In genomic region chr16:86740817-86741799, GRCh38 we compare ENCODE assay signal across 8 cellular contexts.
DNase-seq lines count a peak whose midpoint lies in the region; ATAC-seq and TF ChIP-seq lines count a peak whose summit lies in the region.

No MANE protein-coding gene starts in this region.

- no peak for TF ChIP-seq POLR2A in heart left ventricle (IDR thresholded peaks at IDR 0.05)

- WGBS in heart left ventricle, 4 donors, result 22 to 30% (median 27%) methylated on average over 36 to 37 of the region's 37 CpGs

- CTCF ChIA-PET in WTC11 (lab: Charles Lee), result interaction anchor here (1.0 to 3.4 kb wide), 3 partner anchors 16 to 133 kb away, joined by 3 to 9 read pairs (median 4); no protein-coding TSS in a partner anchor

- in situ Hi-C loops in HAP-1 (cut with MboI; ENCODE audit: low sequenced_read_pairs), result no loop called here

- peaks cover 12% of the 10 kb centered on the region for H3K27me3 Mint-ChIP-seq in WTC11 (ENCODE audit: low read depth)

- H3K4me1 Mint-ChIP-seq in WTC11, result peaks cover 42% of the 10 kb centered on the region

- POLR2A ChIA-PET in WTC11 (lab: Charles Lee), result no interaction called here

- 0 out of 2 replicates have a peak overlapping the region, but pooled peaks have one; percentile 7 for H3K4me3 ChIP-seq in HAP-1
- peak overlapping the region in 11 of 12 donors; percentile 8 to 62 (median 46) for H3K4me3 ChIP-seq in heart left ventricle

- no peak overlapping the region for H3K4me3 Mint-ChIP-seq in WTC11

- no peaks in the 10 kb centered on the region for H3K36me3 ChIP-seq in HAP-1 (replicated peaks)
- H3K36me3 ChIP-seq in heart left ventricle, result no peaks in the 10 kb centered on the region

- peaks cover 19% of the 10 kb centered on the region for H3K9me3 Mint-ChIP-seq in WTC11

- H3K9me3 ChIP-seq in HAP-1, result no peaks in the 10 kb centered on the region
- H3K9me3 ChIP-seq in heart left ventricle, result no peaks in the 10 kb centered on the region

- peak; percentile 56; the same call in 1 of the 2 replicates for ATAC-seq in WTC11
- peak; percentile 76 to 97 (median 94) for ATAC-seq in heart left ventricle
- peak; percentile 85 for ATAC-seq in sciatic nerve
- no peak for ATAC-seq in GM21447 (IDR thresholded peaks at IDR 0.05; ENCODE audit: unreplicated experiment)

- H3K27ac Mint-ChIP-seq in WTC11, result peak overlapping the region; percentile 73

- intact Hi-C loops in heart left ventricle (cut with DNase I), result loop anchor here in 1 of 10 donors (5.0 kb wide), 1 partner anchor 164 kb away; the partner anchor contains the start of gene FOXL1
- intact Hi-C loops in sciatic nerve (cut with DNase I), result no loop called here

- peak overlapping the region; percentile 0 to 96 (median 76) for H3K27ac ChIP-seq in heart left ventricle

- DNase-seq in HAP-1 (ENCODE audit: low spot score in 2 of 2) (peak in 1 of 2 experiments; percentile 29), WTC11 (ENCODE audit: low spot score) (no peak), heart left ventricle (peak in 4 of 5 donors; percentile 75 to 80 (median 77)), sciatic nerve (ENCODE audit: low spot score) (no peak), NCI-H2107 (lab: John Stamatoyannopoulos, UW) (no peak)
- no peak for DNase-seq in activated CD8-positive, alpha-beta memory T cell treated with anti-CD3 and anti-CD28 coated beads, Interleukin-2, amount 50 U/mL, for 48 hours
- no peak for DNase-seq in effector CD4-positive, alpha-beta T cell

- no peak for TF ChIP-seq CTCF in WTC11 (IDR thresholded peaks at IDR 0.05)
- TF ChIP-seq CTCF in heart left ventricle (IDR thresholded peaks at IDR 0.05), result no peak

- H3K36me3 Mint-ChIP-seq in WTC11, result peaks cover 22% of the 10 kb centered on the region

- H3K4me1 ChIP-seq in HAP-1 (no peaks in the 10 kb centered on the region), heart left ventricle (peaks cover 0 to 14% (median 2%) of the 10 kb centered on the region in 12 donors)

- H3K27me3 ChIP-seq in HAP-1 (ENCODE audit: low read depth), result no peaks in the 10 kb centered on the region
- peaks cover 0 to 8% (median 0%) of the 10 kb centered on the region in 9 donors for H3K27me3 ChIP-seq in heart left ventricle

TF ChIP-seq in WTC11, 78 proteins besides CTCF, POLR2A, EP300 and RAD21:
- TF ChIP-seq, protein P1, sequence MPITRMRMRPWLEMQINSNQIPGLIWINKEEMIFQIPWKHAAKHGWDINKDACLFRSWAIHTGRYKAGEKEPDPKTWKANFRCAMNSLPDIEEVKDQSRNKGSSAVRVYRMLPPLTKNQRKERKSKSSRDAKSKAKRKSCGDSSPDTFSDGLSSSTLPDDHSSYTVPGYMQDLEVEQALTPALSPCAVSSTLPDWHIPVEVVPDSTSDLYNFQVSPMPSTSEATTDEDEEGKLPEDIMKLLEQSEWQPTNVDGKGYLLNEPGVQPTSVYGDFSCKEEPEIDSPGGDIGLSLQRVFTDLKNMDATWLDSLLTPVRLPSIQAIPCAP (CRISPR knock-in tag; IDR thresholded peaks at IDR 0.05), result no peak
- TF ChIP-seq GABPB1 (CRISPR knock-in tag; IDR thresholded peaks at IDR 0.05) (no peak), ZMAT4 (CRISPR knock-in tag; IDR thresholded peaks at IDR 0.05) (no peak), CREB1 (CRISPR knock-in tag; IDR thresholded peaks at IDR 0.05) (no peak), ZNF232 (CRISPR knock-in tag; IDR thresholded peaks at IDR 0.05) (no peak), PRRX2 (CRISPR knock-in tag; IDR thresholded peaks at IDR 0.05) (no peak), FOXK1 (CRISPR knock-in tag; IDR thresholded peaks at IDR 0.05) (no peak), TEAD1 (CRISPR knock-in tag; IDR thresholded peaks at IDR 0.05) (no peak), ZNF121 (CRISPR knock-in tag; IDR thresholded peaks at IDR 0.05) (no peak)
- TF ChIP-seq, protein P2, sequence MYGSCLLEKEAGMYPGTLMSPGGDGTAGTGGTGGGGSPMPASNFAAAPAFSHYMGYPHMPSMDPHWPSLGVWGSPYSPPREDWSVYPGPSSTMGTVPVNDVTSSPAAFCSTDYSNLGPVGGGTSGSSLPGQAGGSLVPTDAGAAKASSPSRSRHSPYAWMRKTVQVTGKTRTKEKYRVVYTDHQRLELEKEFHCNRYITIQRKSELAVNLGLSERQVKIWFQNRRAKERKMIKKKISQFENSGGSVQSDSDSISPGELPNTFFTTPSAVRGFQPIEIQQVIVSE (CRISPR knock-in tag; IDR thresholded peaks at IDR 0.05; ENCODE audit: borderline replicate concordance), result no peak
- TF ChIP-seq, protein P3, sequence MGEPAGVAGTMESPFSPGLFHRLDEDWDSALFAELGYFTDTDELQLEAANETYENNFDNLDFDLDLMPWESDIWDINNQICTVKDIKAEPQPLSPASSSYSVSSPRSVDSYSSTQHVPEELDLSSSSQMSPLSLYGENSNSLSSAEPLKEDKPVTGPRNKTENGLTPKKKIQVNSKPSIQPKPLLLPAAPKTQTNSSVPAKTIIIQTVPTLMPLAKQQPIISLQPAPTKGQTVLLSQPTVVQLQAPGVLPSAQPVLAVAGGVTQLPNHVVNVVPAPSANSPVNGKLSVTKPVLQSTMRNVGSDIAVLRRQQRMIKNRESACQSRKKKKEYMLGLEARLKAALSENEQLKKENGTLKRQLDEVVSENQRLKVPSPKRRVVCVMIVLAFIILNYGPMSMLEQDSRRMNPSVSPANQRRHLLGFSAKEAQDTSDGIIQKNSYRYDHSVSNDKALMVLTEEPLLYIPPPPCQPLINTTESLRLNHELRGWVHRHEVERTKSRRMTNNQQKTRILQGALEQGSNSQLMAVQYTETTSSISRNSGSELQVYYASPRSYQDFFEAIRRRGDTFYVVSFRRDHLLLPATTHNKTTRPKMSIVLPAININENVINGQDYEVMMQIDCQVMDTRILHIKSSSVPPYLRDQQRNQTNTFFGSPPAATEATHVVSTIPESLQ (CRISPR knock-in tag; IDR thresholded peaks at IDR 0.05), result no peak
- TF ChIP-seq, protein P4, sequence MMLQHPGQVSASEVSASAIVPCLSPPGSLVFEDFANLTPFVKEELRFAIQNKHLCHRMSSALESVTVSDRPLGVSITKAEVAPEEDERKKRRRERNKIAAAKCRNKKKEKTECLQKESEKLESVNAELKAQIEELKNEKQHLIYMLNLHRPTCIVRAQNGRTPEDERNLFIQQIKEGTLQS (CRISPR knock-in tag; conservative IDR thresholded peaks at IDR 0.05), result no peak
- TF ChIP-seq, protein P5, sequence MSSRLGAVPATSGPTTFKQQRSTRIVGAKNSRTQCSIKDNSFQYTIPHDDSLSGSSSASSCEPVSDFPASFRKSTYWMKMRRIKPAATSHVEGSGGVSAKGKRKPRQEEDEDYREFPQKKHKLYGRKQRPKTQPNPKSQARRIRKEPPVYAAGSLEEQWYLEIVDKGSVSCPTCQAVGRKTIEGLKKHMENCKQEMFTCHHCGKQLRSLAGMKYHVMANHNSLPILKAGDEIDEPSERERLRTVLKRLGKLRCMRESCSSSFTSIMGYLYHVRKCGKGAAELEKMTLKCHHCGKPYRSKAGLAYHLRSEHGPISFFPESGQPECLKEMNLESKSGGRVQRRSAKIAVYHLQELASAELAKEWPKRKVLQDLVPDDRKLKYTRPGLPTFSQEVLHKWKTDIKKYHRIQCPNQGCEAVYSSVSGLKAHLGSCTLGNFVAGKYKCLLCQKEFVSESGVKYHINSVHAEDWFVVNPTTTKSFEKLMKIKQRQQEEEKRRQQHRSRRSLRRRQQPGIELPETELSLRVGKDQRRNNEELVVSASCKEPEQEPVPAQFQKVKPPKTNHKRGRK (CRISPR knock-in tag; IDR thresholded peaks at IDR 0.05; ENCODE audit: borderline replicate concordance), result no peak
- TF ChIP-seq, protein P6, sequence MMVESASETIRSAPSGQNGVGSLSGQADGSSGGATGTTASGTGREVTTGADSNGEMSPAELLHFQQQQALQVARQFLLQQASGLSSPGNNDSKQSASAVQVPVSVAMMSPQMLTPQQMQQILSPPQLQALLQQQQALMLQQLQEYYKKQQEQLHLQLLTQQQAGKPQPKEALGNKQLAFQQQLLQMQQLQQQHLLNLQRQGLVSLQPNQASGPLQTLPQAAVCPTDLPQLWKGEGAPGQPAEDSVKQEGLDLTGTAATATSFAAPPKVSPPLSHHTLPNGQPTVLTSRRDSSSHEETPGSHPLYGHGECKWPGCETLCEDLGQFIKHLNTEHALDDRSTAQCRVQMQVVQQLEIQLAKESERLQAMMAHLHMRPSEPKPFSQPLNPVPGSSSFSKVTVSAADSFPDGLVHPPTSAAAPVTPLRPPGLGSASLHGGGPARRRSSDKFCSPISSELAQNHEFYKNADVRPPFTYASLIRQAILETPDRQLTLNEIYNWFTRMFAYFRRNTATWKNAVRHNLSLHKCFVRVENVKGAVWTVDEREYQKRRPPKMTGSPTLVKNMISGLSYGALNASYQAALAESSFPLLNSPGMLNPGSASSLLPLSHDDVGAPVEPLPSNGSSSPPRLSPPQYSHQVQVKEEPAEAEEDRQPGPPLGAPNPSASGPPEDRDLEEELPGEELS (CRISPR knock-in tag; IDR thresholded peaks at IDR 0.05), result no peak

Comparison
In these comparisons a context has a peak if more than half of its experiments do, and no peak if none do; other contexts are left out.
1. DNase-seq: peak in heart left ventricle (4 of 5); none in WTC11 (single experiment), sciatic nerve (single experiment), activated CD8-positive, alpha-beta memory T cell treated with anti-CD3 and anti-CD28 coated beads, Interleukin-2, amount 50 U/mL, for 48 hours (single experiment), effector CD4-positive, alpha-beta T cell (single experiment) and NCI-H2107 (single experiment).